In the genomic region with DNA sequence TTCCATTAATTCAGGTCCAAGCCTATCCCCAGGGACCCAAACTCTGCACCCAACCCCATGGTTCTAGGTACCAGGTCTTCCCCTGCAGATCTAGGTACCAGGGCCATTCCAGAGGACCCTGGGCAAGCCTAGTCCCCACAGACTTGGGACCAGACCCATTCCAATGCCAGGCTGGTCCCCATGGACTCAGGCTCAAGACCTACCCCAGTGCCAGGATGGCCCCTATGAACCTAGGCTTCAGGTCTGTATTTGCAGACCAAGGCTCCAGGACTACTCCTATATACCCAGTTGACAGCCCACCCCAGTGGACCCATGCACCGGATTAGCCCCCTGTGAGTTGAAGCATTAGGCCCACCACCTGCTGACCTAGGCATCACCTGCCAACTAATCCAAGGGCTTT, we compare ENCODE assay signal across 23 cellular contexts. TPM values are rescaled to one million over a fixed set of nuclear protein-coding genes. Genes with fewer than 3 reads are reported as not detected.
DNase-seq lines count a peak whose midpoint lies in the region; ATAC-seq, FAIRE-seq and TF ChIP-seq lines count a peak whose summit lies in the region.
"Had no signal": no experiment of that assay in that cellular context is flagged by ENCODE, and none has a peak within 500 bp of the region (broad histone marks: within the 10 kb centered on the region; RNA-seq: fewer than 3 reads in every experiment).

No MANE protein-coding gene starts in this region.

- peak; percentile 17 for ATAC-seq in left ventricle myocardium superior
- ATAC-seq in HG02798 (IDR thresholded peaks at IDR 0.05; ENCODE audit: poor library complexity, unreplicated experiment) = peak; percentile 14
- ATAC-seq in HepG2 = peak; percentile 69
- no peak for ATAC-seq in GM18502 (IDR thresholded peaks at IDR 0.05; ENCODE audit: poor library complexity, unreplicated experiment)
- ATAC-seq: CD8-positive, alpha-beta T cell; T-cell had no signal

- no peak for TF ChIP-seq RAD21 in HepG2 (CRISPR knock-in tag; IDR thresholded peaks at IDR 0.05)

- no peak for FAIRE-seq in HepG2 (lab: Jason Lieb, UNC)
- FAIRE-seq: RCC 7860 had no signal

- intact Hi-C loops in left ventricle myocardium superior (cut with micrococcal nuclease) (no loop called here), HepG2 (cut with micrococcal nuclease; ENCODE audit: unreplicated experiment) (no loop called here), spleen (cut with DNase I; ENCODE audit: low total_unique reads) (no loop called here)

- H2AFZ ChIP-seq in HepG2 (ENCODE audit: low read length) = no peak overlapping the region

- H3K4me3 ChIP-seq in right atrium auricular region = no peak overlapping the region
- no peak overlapping the region for H3K4me3 ChIP-seq in HepG2 (replicated peaks in 1 of 3; ENCODE audit: insufficient read depth in 1 of 3, low read depth in 2 of 3, low read length in 3 of 3)
- H3K4me3 ChIP-seq in spleen = no peak overlapping the region
- H3K4me3 ChIP-seq: BLaER1 treated with 17β-estradiol and CSF1 and Interleukin-3, amounts not matched to agents 10 nM and 100 nM had no signal

- peaks cover 4% of the 10 kb centered on the region for H3K79me2 ChIP-seq in HepG2 (ENCODE audit: insufficient read depth, low read length)

- H4K20me1 ChIP-seq in HepG2 (ENCODE audit: insufficient read depth, low read length) = no peaks in the 10 kb centered on the region

- H3K4me2 ChIP-seq in HepG2 (ENCODE audit: low read depth, low read length) = no peak overlapping the region
- H3K4me2 ChIP-seq: SK-N-SH had no signal

- TF ChIP-seq POLR2A in HepG2 (IDR thresholded peaks at IDR 0.05; ENCODE audit: insufficient read depth in 1 of 2, low read depth in 2 of 2, low read length in 2 of 2) (no peak), spleen (IDR thresholded peaks at IDR 0.05) (no peak)

- CTCF ChIA-PET in HepG2 (lab: Yijun Ruan, JAX; ENCODE audit: low intra/inter-chr PET ratio, low total read pairs) = no interaction called here

- in situ Hi-C loops in HepG2 (cut with HindIII; ENCODE audit: extremely low pct_ligation_motif_present, low pct_unique_long_range_greater_than_20kb) = no loop called here

- peak; percentile 13 for DNase-seq in left ventricle myocardium superior
- DNase-seq in right atrium auricular region (ENCODE audit: low spot score) = no peak
- DNase-seq in HepG2 (ENCODE audit: low spot score) = no peak
- DNase-seq in spleen = peak; percentile 54
- DNase-seq in NCI-H748 (lab: John Stamatoyannopoulos, UW; ENCODE audit: unreplicated experiment) = no peak
- no peak for DNase-seq in NCI-H2227 treated with DMSO at 0.1 percent for 48 hours (lab: John Stamatoyannopoulos, UW)
- DNase-seq: CD8-positive, alpha-beta T cell; DMS 273 treated with DMSO at 0.1 percent for 48 hours; GDM1; H7; NCI-H1092 treated with DMSO at 0.1 percent for 48 hours; NCI-H146; NCI-H2029 treated with DMSO at 0.1 percent for 48 hours; NCI-H2171; NCI-H446; NCI-H69; SHP77 treated with DMSO at 0.1 percent for 48 hours; SK-N-SH; T-cell had no signal

- BruUV-seq in HepG2 (replicated peaks; lab: Mats Ljungman, UMichigan) = no TSS peak

- H3K27ac ChIP-seq in right atrium auricular region (no peak overlapping the region), HepG2 (ENCODE audit: extremely low read length, insufficient read depth, low read length) (no peak overlapping the region), spleen (no peak overlapping the region)
- H3K27ac ChIP-seq: BLaER1 treated with 17β-estradiol and CSF1 and Interleukin-3, amounts not matched to agents 10 nM and 100 nM had no signal

- H3K9me3 ChIP-seq in right atrium auricular region = no peaks in the 10 kb centered on the region
- H3K9me3 ChIP-seq in HepG2 (ENCODE audit: low read length) = no peaks in the 10 kb centered on the region
- H3K9me3 ChIP-seq in spleen = no peaks in the 10 kb centered on the region
- H3K9me3 ChIP-seq: BLaER1 treated with 17β-estradiol and CSF1 and Interleukin-3, amounts not matched to agents 10 nM and 100 nM; SK-N-SH had no signal

- WGBS in HepG2 (ENCODE audit: low lambda C conversion rate) = no CpG with 5 or more reads among the region's 1 CpG
- 97 to 100% (median 100%) methylated on average over 1 of the region's 1 CpG for WGBS in spleen, 5 donors

- H3K36me3 ChIP-seq in right atrium auricular region = no peaks in the 10 kb centered on the region
- H3K36me3 ChIP-seq in HepG2 (replicated peaks in 1 of 2; ENCODE audit: control insufficient read depth in 1 of 2, insufficient read depth in 2 of 2, low read length in 2 of 2) = peaks cover 0 to 3% of the 10 kb centered on the region in 2 experiments; a peak in 1 of 5 replicates
- H3K36me3 ChIP-seq in spleen = peaks cover 0 to 13% (median 1%) of the 10 kb centered on the region in 6 donors

- H3K4me1 ChIP-seq in right atrium auricular region (peaks cover 0 to 4% of the 10 kb centered on the region in 2 donors), HepG2 (ENCODE audit: insufficient read depth, low read length) (no peaks in the 10 kb centered on the region), spleen (peaks cover 0 to 4% (median 0%) of the 10 kb centered on the region in 6 donors)

- H3K9ac ChIP-seq in HepG2 (ENCODE audit: insufficient read depth, low read depth, low read length) = no peak overlapping the region
- H3K9ac ChIP-seq: BLaER1 treated with 17β-estradiol and CSF1 and Interleukin-3, amounts not matched to agents 10 nM and 100 nM; SK-N-SH had no signal

- TF ChIP-seq EP300 in HepG2 (IDR thresholded peaks at IDR 0.05; ENCODE audit: low read depth in 2 of 2, low read length in 2 of 2) (no peak), HepG2 (CRISPR knock-in tag; IDR thresholded peaks at IDR 0.05; ENCODE audit: borderline replicate concordance) (no peak)

- TF ChIP-seq CTCF in right atrium auricular region (IDR thresholded peaks at IDR 0.05) (no peak), HepG2 (CRISPR knock-in tag; IDR thresholded peaks at IDR 0.05) (no peak), spleen (IDR thresholded peaks at IDR 0.05 in 8 of 11, conservative IDR thresholded peaks at IDR 0.05 in 3 of 11) (no peak)

- H3K27me3 ChIP-seq in right atrium auricular region (no peaks in the 10 kb centered on the region), HepG2 (ENCODE audit: control insufficient read depth in 1 of 2, insufficient read depth in 2 of 2, low read length in 2 of 2) (no peaks in the 10 kb centered on the region), spleen (replicated peaks in 1 of 7) (no peaks in the 10 kb centered on the region)
- H3K27me3 ChIP-seq: BLaER1 treated with 17β-estradiol and CSF1 and Interleukin-3, amounts not matched to agents 10 nM and 100 nM had no signal

- POLR2A ChIA-PET in HepG2 (lab: Yijun Ruan, JAX) = no interaction called here

TF ChIP-seq in HepG2, 621 proteins besides CTCF, POLR2A, EP300 and RAD21:
- no peak for TF ChIP-seq ZUFSP (CRISPR knock-in tag; IDR thresholded peaks at IDR 0.05; ENCODE audit: borderline replicate concordance)
- TF ChIP-seq JUN (CRISPR knock-in tag; IDR thresholded peaks at IDR 0.05) = no peak
- TF ChIP-seq TEAD3 (CRISPR knock-in tag; optimal IDR thresholded peaks at IDR 0.05; ENCODE audit: borderline replicate concordance) = no peak
- TF ChIP-seq DPF2 (CRISPR knock-in tag; IDR thresholded peaks at IDR 0.05; ENCODE audit: borderline replicate concordance, low read depth) = no peak
- peak; percentile 73 for TF ChIP-seq RBM22 (optimal IDR thresholded peaks at IDR 0.05; ENCODE audit: low read length)

RNA-seq across cellular contexts. Expression of gene MTHFD2L, which starts 8.9 kb away (rescaled TPM):
- total RNA-seq in left ventricle myocardium superior = 8.5 TPM
- 10 to 100 TPM in 1 of 2 donors, 1 to 10 TPM in 1; 8.3 to 11.5 TPM for total RNA-seq in right atrium auricular region
- total RNA-seq in HepG2 (2016; rRNA removed; fragmentation: Illumina TruSeq; extraction: Trizol) = 11.2 and 14.9 TPM in 2 replicates
- 36.2 and 41.6 TPM in 2 replicates for total RNA-seq in HepG2 (2016; cell fraction: cytosol; rRNA removed; fragmentation: Illumina TruSeq; extraction: Trizol; ENCODE audit: low read depth)
- total RNA-seq in HepG2 (2016; cell fraction: insoluble cytoplasmic fraction; rRNA removed; fragmentation: Illumina TruSeq; extraction: Trizol) = 10.3 and 13.4 TPM in 2 replicates
- 23.7 and 23.8 TPM in 2 replicates for total RNA-seq in HepG2 (2016; cell fraction: membrane; rRNA removed; fragmentation: Illumina TruSeq; extraction: Trizol)
- total RNA-seq in HepG2 (2016; cell fraction: nucleus; rRNA removed; fragmentation: Illumina TruSeq; extraction: Trizol) = 29.5 and 31.0 TPM in 2 replicates
- 8.0 and 10.5 TPM in 2 replicates for polyA plus RNA-seq in HepG2 (2011; rRNA removed)
- 2.9 and 4.8 TPM in 2 replicates for polyA plus RNA-seq in HepG2 (2011; cell fraction: cytosol; rRNA removed)
- polyA plus RNA-seq in HepG2 (2011; cell fraction: nucleus; rRNA removed) = 5.4 and 7.8 TPM in 2 replicates
- 7.8 and 8.7 TPM in 2 replicates for polyA plus RNA-seq in HepG2 (2012)
- polyA plus RNA-seq in HepG2 (2016; cell fraction: cytosol; fragmentation: Illumina TruSeq; extraction: Trizol; ENCODE audit: low read depth) = 17.5 and 27.6 TPM in 2 replicates
- polyA plus RNA-seq in HepG2 (2016; cell fraction: insoluble cytoplasmic fraction; fragmentation: Illumina TruSeq; extraction: Trizol; ENCODE audit: low read depth) = 18.4 and 19.3 TPM in 2 replicates
- 20.0 and 23.5 TPM in 2 replicates for polyA plus RNA-seq in HepG2 (2016; cell fraction: membrane; fragmentation: Illumina TruSeq; extraction: Trizol; ENCODE audit: low read depth)
- polyA plus RNA-seq in HepG2 (2016; cell fraction: nucleus; fragmentation: Illumina TruSeq; extraction: Trizol; ENCODE audit: insufficient read depth, low read depth) = 21.6 and 22.3 TPM in 2 replicates
- 5.1 and 6.2 TPM in 2 replicates for polyA minus RNA-seq in HepG2 (2011; rRNA and poly(A)+ RNA removed; ENCODE audit: low replicate concordance)
- polyA minus RNA-seq in HepG2 (2011; cell fraction: cytosol; rRNA and poly(A)+ RNA removed) = 3.6 and 4.0 TPM in 2 replicates
- 48.3 and 57.2 TPM in 2 replicates for polyA minus RNA-seq in HepG2 (2011; cell fraction: nucleus; rRNA and poly(A)+ RNA removed)
- total RNA-seq in spleen = 10 to 100 TPM in 6 of 7 donors, 1 to 10 TPM in 1; 9.2 to 19.7 (median 14.9) TPM
- polyA plus RNA-seq in spleen = 10 to 100 TPM in 1 of 3 donors, 1 to 10 TPM in 2; 7.8 to 10.4 (median 9.3) TPM

Comparison
In these comparisons a context has a peak if more than half of its experiments do, and no peak if none do; other contexts are left out.
1. DNase-seq: peak in left ventricle myocardium superior (single experiment) and spleen (single experiment); none in right atrium auricular region (single experiment), HepG2 (single experiment), NCI-H748 (single experiment) and NCI-H2227 treated with DMSO at 0.1 percent for 48 hours (single experiment).